28 cellular contexts compared by ENCODE assay signal in genomic region chr6:110574817-110575216, GRCh38.
"Had no signal": no experiment of that assay in that cellular context is flagged by ENCODE, and none has a peak within 500 bp of the region (broad histone marks: within the 10 kb centered on the region; RNA-seq: fewer than 3 reads in every experiment).

No MANE protein-coding gene starts in this region.

- H3K36me3 ChIP-seq: colonic mucosa, esophagus muscularis mucosa, esophagus squamous epithelium, gastrocnemius medialis, gastroesophageal sphincter, heart left ventricle, heart right ventricle had no signal

- H3K4me3 ChIP-seq: colonic mucosa, coronary artery, dorsolateral prefrontal cortex, esophagus muscularis mucosa, esophagus squamous epithelium, gastrocnemius medialis, gastroesophageal sphincter, heart left ventricle, heart right ventricle had no signal

- H3K9me3 ChIP-seq: colonic mucosa, esophagus muscularis mucosa, esophagus squamous epithelium, gastrocnemius medialis, gastroesophageal sphincter, heart left ventricle, heart right ventricle had no signal

- H3K27me3 ChIP-seq: colonic mucosa, dorsolateral prefrontal cortex, esophagus muscularis mucosa, esophagus squamous epithelium, foreskin keratinocyte, gastrocnemius medialis, gastroesophageal sphincter, heart left ventricle, heart right ventricle had no signal

- ATAC-seq: effector memory CD8-positive, alpha-beta T cell; esophagus mucosa; foreskin keratinocyte; gastrocnemius medialis; gastroesophageal sphincter; heart left ventricle; heart right ventricle had no signal

- DNase-seq: colonic mucosa; cortex of kidney; dermis blood vessel endothelial cell; dorsolateral prefrontal cortex; effector CD4-positive, alpha-beta T cell; effector CD8-positive, alpha-beta T cell; effector memory CD4-positive, alpha-beta T cell; effector memory CD8-positive, alpha-beta T cell; endodermal cell; erythroblast; esophagus squamous epithelium; foreskin fibroblast; foreskin keratinocyte; foreskin melanocyte; gastrocnemius medialis; glutamatergic neuron; head of caudate nucleus; heart left ventricle; heart right ventricle had no signal

- H3K27ac ChIP-seq: colonic mucosa, coronary artery, dorsolateral prefrontal cortex, epithelial cell of prostate, esophagus muscularis mucosa, esophagus squamous epithelium, foreskin keratinocyte, gastrocnemius medialis, gastroesophageal sphincter, heart left ventricle, heart right ventricle had no signal

- FAIRE-seq: colon, endometrium, endothelial cell of umbilical vein, frontal cortex had no signal

- H3K4me1 ChIP-seq: colonic mucosa, esophagus muscularis mucosa, esophagus squamous epithelium, foreskin keratinocyte, gastrocnemius medialis, gastroesophageal sphincter, heart left ventricle, heart right ventricle had no signal
